ENCODE assay signal across 1 cellular context in genomic region chr2:130391058-130391871, GRCh38.
TF ChIP-seq lines count a peak whose summit lies in the region.

No MANE protein-coding gene starts in this region.

TF ChIP-seq in HepG2, 621 proteins besides CTCF, POLR2A, EP300 and RAD21 (continued from another document and continues in another):
- TF ChIP-seq SP5 (CRISPR knock-in tag; IDR thresholded peaks at IDR 0.05; ENCODE audit: borderline replicate concordance, low read depth) (peak; percentile 67), NR3C1 (CRISPR knock-in tag; IDR thresholded peaks at IDR 0.05) (no peak), ZNF350 (CRISPR knock-in tag; IDR thresholded peaks at IDR 0.05; ENCODE audit: borderline replicate concordance, low read depth) (peak; percentile 76), ZNF775 (CRISPR knock-in tag; IDR thresholded peaks at IDR 0.05; ENCODE audit: borderline replicate concordance) (0 out of 2 replicates have a peak, but pooled peaks have one; percentile 47), CERS6 (CRISPR knock-in tag; IDR thresholded peaks at IDR 0.05) (no peak), KMT2A (CRISPR knock-in tag; IDR thresholded peaks at IDR 0.05) (no peak), HNF4A (CRISPR knock-in tag; IDR thresholded peaks at IDR 0.05) (no peak), BHLHE40 (IDR thresholded peaks at IDR 0.05; ENCODE audit: low read length) (no peak), AHDC1 (CRISPR knock-in tag; IDR thresholded peaks at IDR 0.05; ENCODE audit: borderline replicate concordance) (peak; percentile 32; the same call in 1 of the 2 replicates), BRCA1 (CRISPR knock-in tag; IDR thresholded peaks at IDR 0.05) (peak; percentile 68; the same call in 1 of the 2 replicates), ZBTB21 (CRISPR knock-in tag; IDR thresholded peaks at IDR 0.05) (peak; percentile 67; the same call in 1 of the 2 replicates), ZNF747 (CRISPR knock-in tag; IDR thresholded peaks at IDR 0.05; ENCODE audit: borderline replicate concordance) (peak; percentile 21; the same call in 1 of the 2 replicates), NFIC (IDR thresholded peaks at IDR 0.05; ENCODE audit: low read length) (no peak), MXD3 (CRISPR knock-in tag; IDR thresholded peaks at IDR 0.05) (no peak), ZNF280D (CRISPR knock-in tag; IDR thresholded peaks at IDR 0.05) (no peak), GTF2F1 (IDR thresholded peaks at IDR 0.05; ENCODE audit: low read length) (no peak), TFDP2 (CRISPR knock-in tag; IDR thresholded peaks at IDR 0.05) (peak; percentile 57; the same call in 1 of the 2 replicates), TARDBP (CRISPR knock-in tag; IDR thresholded peaks at IDR 0.05) (peak; percentile 57; the same call in 1 of the 2 replicates), ZNF20 (CRISPR knock-in tag; IDR thresholded peaks at IDR 0.05) (no peak), MEIS2 (CRISPR knock-in tag; IDR thresholded peaks at IDR 0.05) (peak; percentile 68), ZNF614 (CRISPR knock-in tag; IDR thresholded peaks at IDR 0.05; ENCODE audit: borderline replicate concordance) (peak; percentile 20; the same call in 1 of the 2 replicates)
- TF ChIP-seq, protein P1, sequence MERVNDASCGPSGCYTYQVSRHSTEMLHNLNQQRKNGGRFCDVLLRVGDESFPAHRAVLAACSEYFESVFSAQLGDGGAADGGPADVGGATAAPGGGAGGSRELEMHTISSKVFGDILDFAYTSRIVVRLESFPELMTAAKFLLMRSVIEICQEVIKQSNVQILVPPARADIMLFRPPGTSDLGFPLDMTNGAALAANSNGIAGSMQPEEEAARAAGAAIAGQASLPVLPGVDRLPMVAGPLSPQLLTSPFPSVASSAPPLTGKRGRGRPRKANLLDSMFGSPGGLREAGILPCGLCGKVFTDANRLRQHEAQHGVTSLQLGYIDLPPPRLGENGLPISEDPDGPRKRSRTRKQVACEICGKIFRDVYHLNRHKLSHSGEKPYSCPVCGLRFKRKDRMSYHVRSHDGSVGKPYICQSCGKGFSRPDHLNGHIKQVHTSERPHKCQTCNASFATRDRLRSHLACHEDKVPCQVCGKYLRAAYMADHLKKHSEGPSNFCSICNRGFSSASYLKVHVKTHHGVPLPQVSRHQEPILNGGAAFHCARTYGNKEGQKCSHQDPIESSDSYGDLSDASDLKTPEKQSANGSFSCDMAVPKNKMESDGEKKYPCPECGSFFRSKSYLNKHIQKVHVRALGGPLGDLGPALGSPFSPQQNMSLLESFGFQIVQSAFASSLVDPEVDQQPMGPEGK (CRISPR knock-in tag; IDR thresholded peaks at IDR 0.05): no peak
- TF ChIP-seq, protein P2, sequence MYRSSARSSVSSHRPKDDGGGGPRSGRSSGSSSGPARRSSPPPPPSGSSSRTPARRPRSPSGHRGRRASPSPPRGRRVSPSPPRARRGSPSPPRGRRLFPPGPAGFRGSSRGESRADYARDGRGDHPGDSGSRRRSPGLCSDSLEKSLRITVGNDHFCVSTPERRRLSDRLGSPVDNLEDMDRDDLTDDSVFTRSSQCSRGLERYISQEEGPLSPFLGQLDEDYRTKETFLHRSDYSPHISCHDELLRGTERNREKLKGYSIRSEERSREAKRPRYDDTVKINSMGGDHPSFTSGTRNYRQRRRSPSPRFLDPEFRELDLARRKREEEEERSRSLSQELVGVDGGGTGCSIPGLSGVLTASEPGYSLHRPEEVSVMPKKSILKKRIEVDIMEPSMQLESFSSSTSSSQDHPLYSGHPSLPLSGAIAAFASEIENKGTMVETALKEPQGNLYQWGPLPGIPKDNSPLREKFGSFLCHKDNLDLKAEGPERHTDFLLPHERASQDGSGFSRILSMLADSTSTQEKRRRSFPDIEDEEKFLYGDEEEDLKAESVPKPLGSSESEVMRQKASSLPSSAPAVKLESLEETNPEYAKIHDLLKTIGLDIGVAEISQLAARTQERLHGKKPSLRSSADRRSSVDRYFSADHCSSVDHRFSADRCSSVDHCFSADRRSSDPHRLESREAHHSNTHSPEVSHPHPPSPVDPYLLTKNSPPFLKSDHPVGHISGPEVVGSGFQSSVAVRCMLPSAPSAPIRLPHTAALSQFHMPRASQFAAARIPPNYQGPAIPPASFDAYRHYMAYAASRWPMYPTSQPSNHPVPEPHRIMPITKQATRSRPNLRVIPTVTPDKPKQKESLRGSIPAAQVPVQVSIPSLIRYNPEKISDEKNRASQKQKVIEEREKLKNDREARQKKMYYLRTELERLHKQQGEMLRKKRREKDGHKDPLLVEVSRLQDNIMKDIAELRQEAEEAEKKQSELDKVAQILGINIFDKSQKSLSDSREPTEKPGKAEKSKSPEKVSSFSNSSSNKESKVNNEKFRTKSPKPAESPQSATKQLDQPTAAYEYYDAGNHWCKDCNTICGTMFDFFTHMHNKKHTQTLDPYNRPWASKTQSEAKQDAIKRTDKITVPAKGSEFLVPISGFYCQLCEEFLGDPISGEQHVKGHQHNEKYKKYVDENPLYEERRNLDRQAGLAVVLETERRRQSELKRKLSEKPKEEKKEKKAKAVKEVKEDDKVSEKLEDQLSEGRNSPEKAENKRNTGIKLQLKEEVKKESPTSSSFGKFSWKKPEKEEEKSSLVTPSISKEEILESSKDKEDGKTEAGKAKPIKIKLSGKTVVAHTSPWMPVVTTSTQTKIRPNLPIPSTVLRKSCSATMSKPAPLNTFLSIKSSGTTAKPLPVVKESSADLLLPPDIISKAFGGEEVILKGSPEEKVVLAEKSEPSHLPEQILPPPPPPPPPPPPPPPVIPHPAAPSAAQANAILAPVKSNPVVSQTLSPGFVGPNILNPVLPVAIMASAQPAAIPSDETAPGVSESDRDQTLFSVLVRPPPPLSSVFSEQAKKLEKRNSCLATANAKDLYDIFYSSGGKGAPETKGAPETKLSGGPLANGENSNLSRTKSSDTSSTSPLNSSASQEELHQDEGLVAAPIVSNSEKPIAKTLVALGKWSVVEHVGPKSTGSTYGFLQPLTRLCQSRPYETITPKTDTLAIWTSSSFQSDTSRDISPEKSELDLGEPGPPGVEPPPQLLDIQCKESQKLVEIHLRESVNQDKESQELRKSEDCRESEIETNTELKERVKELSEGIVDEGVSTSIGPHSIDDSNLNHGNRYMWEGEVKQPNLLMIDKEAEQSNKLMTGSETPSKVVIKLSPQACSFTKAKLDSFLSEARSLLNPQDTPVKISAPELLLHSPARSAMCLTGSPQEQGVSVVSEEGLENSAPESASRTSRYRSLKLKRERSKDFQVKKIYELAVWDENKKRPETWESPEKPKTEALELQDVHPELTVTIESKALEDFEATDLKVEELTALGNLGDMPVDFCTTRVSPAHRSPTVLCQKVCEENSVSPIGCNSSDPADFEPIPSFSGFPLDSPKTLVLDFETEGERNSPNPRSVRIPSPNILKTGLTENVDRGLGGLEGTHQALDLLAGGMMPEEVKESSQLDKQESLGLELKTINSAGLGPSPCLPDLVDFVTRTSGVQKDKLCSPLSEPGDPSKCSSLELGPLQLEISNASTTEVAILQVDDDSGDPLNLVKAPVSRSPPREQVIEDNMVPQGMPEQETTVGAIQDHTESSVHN (CRISPR knock-in tag; IDR thresholded peaks at IDR 0.05): no peak; the same call in 1 of the 2 replicates
- TF ChIP-seq, protein P3, sequence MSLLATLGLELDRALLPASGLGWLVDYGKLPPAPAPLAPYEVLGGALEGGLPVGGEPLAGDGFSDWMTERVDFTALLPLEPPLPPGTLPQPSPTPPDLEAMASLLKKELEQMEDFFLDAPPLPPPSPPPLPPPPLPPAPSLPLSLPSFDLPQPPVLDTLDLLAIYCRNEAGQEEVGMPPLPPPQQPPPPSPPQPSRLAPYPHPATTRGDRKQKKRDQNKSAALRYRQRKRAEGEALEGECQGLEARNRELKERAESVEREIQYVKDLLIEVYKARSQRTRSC (CRISPR knock-in tag; IDR thresholded peaks at IDR 0.05; ENCODE audit: low read depth): no peak
- TF ChIP-seq, protein P4, sequence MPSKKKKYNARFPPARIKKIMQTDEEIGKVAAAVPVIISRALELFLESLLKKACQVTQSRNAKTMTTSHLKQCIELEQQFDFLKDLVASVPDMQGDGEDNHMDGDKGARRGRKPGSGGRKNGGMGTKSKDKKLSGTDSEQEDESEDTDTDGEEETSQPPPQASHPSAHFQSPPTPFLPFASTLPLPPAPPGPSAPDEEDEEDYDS (CRISPR knock-in tag; IDR thresholded peaks at IDR 0.05): no peak
- TF ChIP-seq, protein P5, sequence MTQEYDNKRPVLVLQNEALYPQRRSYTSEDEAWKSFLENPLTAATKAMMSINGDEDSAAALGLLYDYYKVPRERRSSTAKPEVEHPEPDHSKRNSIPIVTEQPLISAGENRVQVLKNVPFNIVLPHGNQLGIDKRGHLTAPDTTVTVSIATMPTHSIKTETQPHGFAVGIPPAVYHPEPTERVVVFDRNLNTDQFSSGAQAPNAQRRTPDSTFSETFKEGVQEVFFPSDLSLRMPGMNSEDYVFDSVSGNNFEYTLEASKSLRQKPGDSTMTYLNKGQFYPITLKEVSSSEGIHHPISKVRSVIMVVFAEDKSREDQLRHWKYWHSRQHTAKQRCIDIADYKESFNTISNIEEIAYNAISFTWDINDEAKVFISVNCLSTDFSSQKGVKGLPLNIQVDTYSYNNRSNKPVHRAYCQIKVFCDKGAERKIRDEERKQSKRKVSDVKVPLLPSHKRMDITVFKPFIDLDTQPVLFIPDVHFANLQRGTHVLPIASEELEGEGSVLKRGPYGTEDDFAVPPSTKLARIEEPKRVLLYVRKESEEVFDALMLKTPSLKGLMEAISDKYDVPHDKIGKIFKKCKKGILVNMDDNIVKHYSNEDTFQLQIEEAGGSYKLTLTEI (CRISPR knock-in tag; conservative IDR thresholded peaks at IDR 0.05): no peak
